21 cellular contexts compared by ENCODE assay signal in the genomic region with DNA sequence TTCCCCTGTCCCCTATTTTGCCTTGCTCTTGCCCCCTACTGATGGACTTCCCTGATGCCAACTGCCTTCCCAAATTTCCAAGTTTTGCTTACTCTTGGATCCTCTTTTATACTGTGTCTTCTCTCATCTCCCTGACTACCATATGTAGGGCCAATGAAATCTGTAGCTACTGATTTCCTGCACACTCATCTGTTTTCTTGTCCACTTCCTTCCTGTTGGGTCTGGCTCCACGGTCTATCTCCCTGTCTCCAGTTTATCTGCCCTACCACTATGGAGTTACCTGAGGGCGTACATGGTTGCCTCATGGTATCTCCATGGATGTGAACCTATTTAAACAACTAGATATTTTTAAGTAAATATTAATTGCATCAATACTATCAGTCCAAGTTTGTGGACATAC.
"Had no signal": no experiment of that assay in that cellular context is flagged by ENCODE, and none has a peak within 500 bp of the region (broad histone marks: within the 10 kb centered on the region; RNA-seq: fewer than 3 reads in every experiment).

No MANE protein-coding gene starts in this region.

- H3K4me3 ChIP-seq: ascending aorta, body of pancreas, SK-N-MC had no signal

- H3K4me1 ChIP-seq: ascending aorta, body of pancreas had no signal

- H3K27ac ChIP-seq: ascending aorta, body of pancreas, SK-N-MC, WERI-Rb-1 had no signal

- DNase-seq: activated CD4-positive, alpha-beta memory T cell treated with anti-CD3 and anti-CD28 coated beads, Interleukin-2, amount 10 ng/mL, durations not matched to agents 7 days and 5 days; activated CD4-positive, alpha-beta T cell treated with anti-CD3 and anti-CD28 coated beads for 36 hours; activated CD4-positive, alpha-beta T cell treated with anti-CD3 and anti-CD28 coated beads, Interleukin-2, amount 50 U/mL, for 1 hour; activated CD8-positive, alpha-beta memory T cell treated with anti-CD3 and anti-CD28 coated beads, Interleukin-2, amount 50 U/mL, for 48 hours; activated naive CD8-positive, alpha-beta T cell treated with anti-CD3 and anti-CD28 coated beads, Interleukin-2, amount 50 U/mL, for 24 hours; activated T-cell treated with anti-CD3 and anti-CD28 coated beads, Interleukin-2, amount 50 U/mL, for 1 hour; amniotic stem cell; body of pancreas; Kasumi-1; NCI-H1092; NCI-H1417; NCI-H1930; NCI-H345; NCI-H510A; NCI-H526 treated with DMSO at 0.1 percent for 48 hours; NCI-H82; T-cell; T1000; WERI-Rb-1 had no signal

- H3K27me3 ChIP-seq: ascending aorta, body of pancreas had no signal

- H3K36me3 ChIP-seq: ascending aorta, WERI-Rb-1 had no signal

- ATAC-seq: activated CD4-positive, alpha-beta T cell treated with anti-CD3 and anti-CD28 coated beads for 36 hours; activated naive CD8-positive, alpha-beta T cell treated with anti-CD3 and anti-CD28 coated beads, Interleukin-2, amount 50 U/mL, for 24 hours; body of pancreas; T-cell had no signal
